19 cellular contexts compared by ENCODE assay signal in the genomic region with DNA sequence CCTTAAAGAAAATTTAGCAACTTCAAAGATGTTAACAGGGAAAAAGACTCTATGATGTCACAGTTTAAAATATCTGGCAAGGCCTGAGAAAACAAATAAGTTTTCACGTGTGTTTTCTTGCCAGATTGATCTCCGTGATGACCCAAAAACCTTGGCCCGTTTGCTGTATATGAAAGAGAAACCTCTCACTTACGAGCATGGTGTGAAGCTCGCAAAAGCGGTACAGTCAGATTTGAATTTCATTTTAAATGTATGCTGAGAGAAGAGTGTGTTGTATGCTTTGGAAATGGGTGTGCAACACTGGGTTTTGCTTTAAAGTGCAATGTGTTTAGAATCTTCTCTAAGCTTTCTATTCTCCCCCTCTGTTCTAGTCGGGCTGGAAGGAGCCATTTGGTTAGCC. TPM values are rescaled to one million over a fixed set of nuclear protein-coding genes. Genes with fewer than 3 reads are reported as not detected.
A peak's percentile ranks its signal among the peaks of the same experiment; 100 is the strongest.
DNase-seq lines count a peak whose midpoint lies in the region; ATAC-seq and TF ChIP-seq lines count a peak whose summit lies in the region.
"Had no signal": no experiment of that assay in that cellular context is flagged by ENCODE, and none has a peak within 500 bp of the region (broad histone marks: within the 10 kb centered on the region; RNA-seq: fewer than 3 reads in every experiment).

No MANE protein-coding gene starts in this region.

- no peaks in the 10 kb centered on the region for H3K4me1 ChIP-seq in ACC112 (ENCODE audit: control insufficient read depth, insufficient read depth, low read length, unreplicated experiment)
- H3K4me1 ChIP-seq: esophagus squamous epithelium had no signal

- H3K79me2 ChIP-seq in ACC112 (ENCODE audit: control insufficient read depth, insufficient read depth, low read length, unreplicated experiment), result no peaks in the 10 kb centered on the region

- H3K27me3 ChIP-seq in ACC112 (ENCODE audit: insufficient read depth, low read length), result peaks cover 41% of the 10 kb centered on the region
- H3K27me3 ChIP-seq: esophagus squamous epithelium had no signal

- TF ChIP-seq CTCF in fibroblast of villous mesenchyme (IDR thresholded peaks at IDR 0.05; ENCODE audit: insufficient read depth, low read depth, low read length), result no peak
- no peak for TF ChIP-seq CTCF in coronary artery (IDR thresholded peaks at IDR 0.05)

- no peak for DNase-seq in fibroblast of villous mesenchyme (ENCODE audit: low read depth)
- no peak for DNase-seq in coronary artery (ENCODE audit: low spot score)
- DNase-seq in stimulated activated CD4-positive, alpha-beta T cell treated with anti-CD3 and anti-CD28 coated beads, Interleukin-1b, Interleukin-23, amount 100 ng/mL, for 48 hours, result no peak
- no peak for DNase-seq in NK-92 (lab: John Stamatoyannopoulos, UW; ENCODE audit: unreplicated experiment)
- DNase-seq: esophagus squamous epithelium; HCEC 1CT; NCI-H1436; NCI-H526 treated with DMSO at 0.1 percent for 48 hours; stimulated activated naive B cell treated with anti-CD40 and anti-IgM and Interleukin-4, amounts not matched to agents 10 μg/mL and 1 μg/mL and 100 μg/mL, for 72 hours had no signal

- H3K4me3 ChIP-seq in ACC112 (ENCODE audit: low read depth, low read length), result peak overlapping the region; percentile 32; the same call in 1 of the 2 replicates
- peak overlapping the region; percentile 2 for H3K4me3 ChIP-seq in fibroblast of villous mesenchyme (ENCODE audit: low read depth, low read length)
- no peak overlapping the region for H3K4me3 ChIP-seq in coronary artery
- H3K4me3 ChIP-seq: esophagus squamous epithelium, K562 had no signal

- peak; percentile 88 for ATAC-seq in GM18520 (IDR thresholded peaks at IDR 0.05; ENCODE audit: unreplicated experiment)
- ATAC-seq in HG03095 (IDR thresholded peaks at IDR 0.05; ENCODE audit: unreplicated experiment), result peak; percentile 75
- ATAC-seq in GM21825 (IDR thresholded peaks at IDR 0.05; ENCODE audit: unreplicated experiment), result no peak
- ATAC-seq: K562; stimulated activated naive B cell treated with anti-CD40 and anti-IgM and Interleukin-4, amounts not matched to agents 10 μg/mL and 1 μg/mL and 100 μg/mL, for 72 hours had no signal

- H3K36me3 ChIP-seq in ACC112 (ENCODE audit: insufficient read depth, low read length), result no peaks in the 10 kb centered on the region

- H3K27ac ChIP-seq in ACC112 (ENCODE audit: low read depth, low read length) (no peak overlapping the region), coronary artery (no peak overlapping the region)
- H3K27ac ChIP-seq: C4-2B, RWPE1 had no signal

- no peak overlapping the region for H2AFZ ChIP-seq in ACC112 (ENCODE audit: low read length, unreplicated experiment)

RNA-seq across cellular contexts. Expression of a gene that starts 35.7 kb away (rescaled TPM):
- not detected in 2 replicates for total RNA-seq in fibroblast of villous mesenchyme
- total RNA-seq: chondrocyte, esophagus squamous epithelium, K562, mononuclear cell, posterior vena cava had no signal
